Comparison of ENCODE assay signal across 10 cellular contexts in the genomic region with DNA sequence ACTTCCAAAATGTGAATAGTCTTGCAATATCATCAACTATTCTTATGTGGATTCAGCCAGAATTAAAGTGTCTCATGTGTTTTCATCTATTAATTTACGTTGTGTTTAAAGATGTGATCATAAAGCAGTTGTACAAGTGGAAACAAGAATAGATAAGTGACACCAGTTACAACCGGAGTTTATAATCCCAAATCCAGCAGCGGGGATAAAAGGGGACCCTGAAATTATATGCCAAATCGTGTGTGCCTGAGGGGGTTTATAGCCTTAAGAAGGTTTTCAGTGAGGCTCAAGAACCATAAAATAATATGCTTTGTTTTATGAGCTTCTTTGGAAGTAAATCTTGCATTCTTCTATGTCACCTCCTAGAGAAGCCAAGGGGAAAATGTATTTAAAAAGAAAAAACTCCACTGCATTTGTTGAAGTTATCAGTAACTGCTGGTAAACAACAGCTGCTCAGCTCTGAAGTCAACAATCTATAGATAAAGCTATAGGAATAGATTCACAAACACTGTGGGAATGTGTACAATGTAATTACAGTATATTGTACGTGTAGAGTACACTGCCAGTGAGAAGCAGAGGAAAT. TPM values are rescaled to one million over a fixed set of nuclear protein-coding genes. Genes with fewer than 3 reads are reported as not detected.
DNase-seq lines count a peak whose midpoint lies in the region; ATAC-seq and TF ChIP-seq lines count a peak whose summit lies in the region.
"Had no signal": no experiment of that assay in that cellular context is flagged by ENCODE, and none has a peak within 500 bp of the region (broad histone marks: within the 10 kb centered on the region; RNA-seq: fewer than 3 reads in every experiment).

No MANE protein-coding gene starts in this region.

- peak overlapping the region; percentile 16 to 77 (median 45) for H3K27ac ChIP-seq in adrenal gland
- H3K27ac ChIP-seq in liver (ENCODE audit: low read depth in 1 of 2, low read length in 2 of 2): peak overlapping the region; percentile 69 to 88
- peak overlapping the region; percentile 71 to 76 for H3K27ac ChIP-seq in tibial artery

- no peak for TF ChIP-seq POLR2A in adrenal gland (IDR thresholded peaks at IDR 0.05)

- H3K9ac ChIP-seq in liver (ENCODE audit: low read depth in 1 of 2, low read length in 2 of 2): peak overlapping the region in 1 of 2 donors; percentile 57

- H3K36me3 ChIP-seq in adrenal gland (replicated peaks in 1 of 2): peaks cover 0 to 5% of the 10 kb centered on the region in 2 donors
- no peaks in the 10 kb centered on the region for H3K36me3 ChIP-seq in liver (ENCODE audit: control insufficient read depth in 4 of 4, insufficient read depth in 3 of 4, low read depth in 1 of 4, low read length in 3 of 4)
- no peaks in the 10 kb centered on the region for H3K36me3 ChIP-seq in tibial artery

- intact Hi-C loops in adrenal gland (cut with DNase I): no loop called here
- intact Hi-C loops in tibial artery (cut with DNase I; ENCODE audit: low total_unique reads): no loop called here

- peak; percentile 44 for DNase-seq in NCI-H82 (lab: John Stamatoyannopoulos, UW)
- DNase-seq in NCI-H82 treated with DMSO at 0.1 percent for 48 hours (lab: John Stamatoyannopoulos, UW; ENCODE audit: unreplicated experiment): no peak
- DNase-seq in adrenal gland: no peak
- DNase-seq in tibial artery: no peak
- DNase-seq in iPS-NIHi7 (ENCODE audit: extremely low spot score): no peak
- DNase-seq: activated CD8-positive, alpha-beta memory T cell treated with anti-CD3 and anti-CD28 coated beads, Interleukin-2, amount 50 U/mL, for 4 hours; NCI-H1048 had no signal

- TF ChIP-seq RAD21 in liver (IDR thresholded peaks at IDR 0.05): no peak

- TF ChIP-seq CTCF in adrenal gland (IDR thresholded peaks at IDR 0.05): no peak
- no peak for TF ChIP-seq CTCF in liver (IDR thresholded peaks at IDR 0.05; ENCODE audit: low read depth, low read length, missing input control)
- TF ChIP-seq CTCF in tibial artery (IDR thresholded peaks at IDR 0.05): no peak

- H3K27me3 ChIP-seq in adrenal gland (no peaks in the 10 kb centered on the region), liver (ENCODE audit: control insufficient read depth in 4 of 4, insufficient read depth in 4 of 4, low read length in 3 of 4) (no peaks in the 10 kb centered on the region), tibial artery (no peaks in the 10 kb centered on the region)

- H3K9me3 ChIP-seq in adrenal gland (replicated peaks in 1 of 3): no peaks in the 10 kb centered on the region
- H3K9me3 ChIP-seq in liver (ENCODE audit: control insufficient read depth in 4 of 4, low read length in 3 of 4): no peaks in the 10 kb centered on the region
- no peaks in the 10 kb centered on the region for H3K9me3 ChIP-seq in tibial artery

- whole genome bisulfite sequencing in adrenal gland, 4 donors: 58 to 83% (median 72%) methylated on average over 5 of the region's 5 CpGs
- WGBS in liver: 77% methylated on average over 5 of the region's 5 CpGs

- peaks cover 10 to 16% of the 10 kb centered on the region in 2 donors for H3K4me1 ChIP-seq in adrenal gland (replicated peaks in 1 of 2)
- peaks cover 0 to 18% (median 0%) of the 10 kb centered on the region in 4 donors for H3K4me1 ChIP-seq in liver (ENCODE audit: control insufficient read depth in 4 of 4, insufficient read depth in 4 of 4, low read length in 3 of 4)
- H3K4me1 ChIP-seq in tibial artery: peaks cover 0 to 29% (median 13%) of the 10 kb centered on the region in 4 donors

- H3K4me3 ChIP-seq in adrenal gland: no peak overlapping the region
- H3K4me3 ChIP-seq in liver (ENCODE audit: low read depth in 1 of 3, low read length in 3 of 3): no peak overlapping the region
- no peak overlapping the region for H3K4me3 ChIP-seq in tibial artery

- ATAC-seq in GM21515 (IDR thresholded peaks at IDR 0.05; ENCODE audit: unreplicated experiment) (no peak), HG02610 (IDR thresholded peaks at IDR 0.05; ENCODE audit: unreplicated experiment) (no peak)

TF ChIP-seq in liver, 16 proteins besides CTCF, POLR2A, EP300 and RAD21:
- TF ChIP-seq FOXA2 (IDR thresholded peaks at IDR 0.05) (no peak), SP1 (IDR thresholded peaks at IDR 0.05) (no peak), HNF4G (IDR thresholded peaks at IDR 0.05) (no peak), GABPA (IDR thresholded peaks at IDR 0.05 in 1 of 2, conservative IDR thresholded peaks at IDR 0.05 in 1 of 2) (no peak), HNF4A (conservative IDR thresholded peaks at IDR 0.05) (no peak), JUND (IDR thresholded peaks at IDR 0.05) (no peak), NR2F2 (IDR thresholded peaks at IDR 0.05) (no peak)
- TF ChIP-seq, protein P1, sequence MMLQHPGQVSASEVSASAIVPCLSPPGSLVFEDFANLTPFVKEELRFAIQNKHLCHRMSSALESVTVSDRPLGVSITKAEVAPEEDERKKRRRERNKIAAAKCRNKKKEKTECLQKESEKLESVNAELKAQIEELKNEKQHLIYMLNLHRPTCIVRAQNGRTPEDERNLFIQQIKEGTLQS (IDR thresholded peaks at IDR 0.05): no peak
- TF ChIP-seq, protein P2, sequence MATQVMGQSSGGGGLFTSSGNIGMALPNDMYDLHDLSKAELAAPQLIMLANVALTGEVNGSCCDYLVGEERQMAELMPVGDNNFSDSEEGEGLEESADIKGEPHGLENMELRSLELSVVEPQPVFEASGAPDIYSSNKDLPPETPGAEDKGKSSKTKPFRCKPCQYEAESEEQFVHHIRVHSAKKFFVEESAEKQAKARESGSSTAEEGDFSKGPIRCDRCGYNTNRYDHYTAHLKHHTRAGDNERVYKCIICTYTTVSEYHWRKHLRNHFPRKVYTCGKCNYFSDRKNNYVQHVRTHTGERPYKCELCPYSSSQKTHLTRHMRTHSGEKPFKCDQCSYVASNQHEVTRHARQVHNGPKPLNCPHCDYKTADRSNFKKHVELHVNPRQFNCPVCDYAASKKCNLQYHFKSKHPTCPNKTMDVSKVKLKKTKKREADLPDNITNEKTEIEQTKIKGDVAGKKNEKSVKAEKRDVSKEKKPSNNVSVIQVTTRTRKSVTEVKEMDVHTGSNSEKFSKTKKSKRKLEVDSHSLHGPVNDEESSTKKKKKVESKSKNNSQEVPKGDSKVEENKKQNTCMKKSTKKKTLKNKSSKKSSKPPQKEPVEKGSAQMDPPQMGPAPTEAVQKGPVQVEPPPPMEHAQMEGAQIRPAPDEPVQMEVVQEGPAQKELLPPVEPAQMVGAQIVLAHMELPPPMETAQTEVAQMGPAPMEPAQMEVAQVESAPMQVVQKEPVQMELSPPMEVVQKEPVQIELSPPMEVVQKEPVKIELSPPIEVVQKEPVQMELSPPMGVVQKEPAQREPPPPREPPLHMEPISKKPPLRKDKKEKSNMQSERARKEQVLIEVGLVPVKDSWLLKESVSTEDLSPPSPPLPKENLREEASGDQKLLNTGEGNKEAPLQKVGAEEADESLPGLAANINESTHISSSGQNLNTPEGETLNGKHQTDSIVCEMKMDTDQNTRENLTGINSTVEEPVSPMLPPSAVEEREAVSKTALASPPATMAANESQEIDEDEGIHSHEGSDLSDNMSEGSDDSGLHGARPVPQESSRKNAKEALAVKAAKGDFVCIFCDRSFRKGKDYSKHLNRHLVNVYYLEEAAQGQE (IDR thresholded peaks at IDR 0.05): no peak
- TF ChIP-seq, protein P3, sequence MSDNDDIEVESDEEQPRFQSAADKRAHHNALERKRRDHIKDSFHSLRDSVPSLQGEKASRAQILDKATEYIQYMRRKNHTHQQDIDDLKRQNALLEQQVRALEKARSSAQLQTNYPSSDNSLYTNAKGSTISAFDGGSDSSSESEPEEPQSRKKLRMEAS (IDR thresholded peaks at IDR 0.05): no peak
- TF ChIP-seq, protein P4, sequence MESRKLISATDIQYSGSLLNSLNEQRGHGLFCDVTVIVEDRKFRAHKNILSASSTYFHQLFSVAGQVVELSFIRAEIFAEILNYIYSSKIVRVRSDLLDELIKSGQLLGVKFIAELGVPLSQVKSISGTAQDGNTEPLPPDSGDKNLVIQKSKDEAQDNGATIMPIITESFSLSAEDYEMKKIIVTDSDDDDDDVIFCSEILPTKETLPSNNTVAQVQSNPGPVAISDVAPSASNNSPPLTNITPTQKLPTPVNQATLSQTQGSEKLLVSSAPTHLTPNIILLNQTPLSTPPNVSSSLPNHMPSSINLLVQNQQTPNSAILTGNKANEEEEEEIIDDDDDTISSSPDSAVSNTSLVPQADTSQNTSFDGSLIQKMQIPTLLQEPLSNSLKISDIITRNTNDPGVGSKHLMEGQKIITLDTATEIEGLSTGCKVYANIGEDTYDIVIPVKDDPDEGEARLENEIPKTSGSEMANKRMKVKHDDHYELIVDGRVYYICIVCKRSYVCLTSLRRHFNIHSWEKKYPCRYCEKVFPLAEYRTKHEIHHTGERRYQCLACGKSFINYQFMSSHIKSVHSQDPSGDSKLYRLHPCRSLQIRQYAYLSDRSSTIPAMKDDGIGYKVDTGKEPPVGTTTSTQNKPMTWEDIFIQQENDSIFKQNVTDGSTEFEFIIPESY (IDR thresholded peaks at IDR 0.05): no peak

RNA-seq across cellular contexts. Expression of a gene that starts 25.8 kb away (rescaled TPM):
- total RNA-seq in adrenal gland (10 to 100 TPM; 10.9 to 54.2 (median 29.1) TPM), liver (10 to 100 TPM; 16.8 to 22.6 TPM)
- polyA plus RNA-seq in adrenal gland (10 to 100 TPM in 1 of 3 donors, 1 to 10 TPM in 2; 8.1 to 26.8 (median 9.3) TPM), liver (10 to 100 TPM in 1 of 2 donors, 1 to 10 TPM in 1; 9.1 to 13.1 TPM)
